15 cellular contexts compared by ENCODE assay signal in the genomic region with DNA sequence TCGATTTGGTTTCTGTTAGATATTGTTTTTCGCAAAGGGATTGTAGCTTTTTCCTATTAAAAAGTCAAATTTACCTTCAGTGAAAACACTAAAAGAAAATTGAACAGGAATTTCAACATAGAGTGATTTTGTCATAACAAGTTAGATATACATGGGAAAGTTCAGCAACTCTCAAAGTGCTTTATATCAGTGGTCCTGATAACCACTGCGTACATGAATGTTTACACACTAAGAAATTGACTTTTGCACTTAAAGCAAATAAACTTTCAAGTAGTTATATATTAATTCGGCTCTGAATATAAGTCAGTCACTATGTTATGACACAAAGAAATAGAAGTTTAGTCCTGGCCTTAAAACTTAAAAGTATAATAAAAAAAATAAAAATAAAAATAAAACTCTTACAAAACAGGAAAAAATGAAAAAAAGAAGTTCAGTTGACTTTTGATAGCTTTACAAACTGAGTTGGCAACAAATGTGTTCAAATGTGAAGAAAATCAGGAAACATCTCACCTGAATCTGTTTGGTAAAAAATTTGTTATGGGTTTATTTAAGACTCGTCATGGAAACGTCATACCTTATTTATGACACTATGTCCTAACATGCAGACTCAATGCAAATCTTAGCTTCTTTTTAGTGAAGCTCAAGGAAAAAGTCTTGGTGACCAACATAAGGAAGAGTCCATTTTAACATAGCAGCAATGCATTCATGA.
DNase-seq lines count a peak whose midpoint lies in the region; ATAC-seq and TF ChIP-seq lines count a peak whose summit lies in the region.
"Had no signal": no experiment of that assay in that cellular context is flagged by ENCODE, and none has a peak within 500 bp of the region (broad histone marks: within the 10 kb centered on the region; RNA-seq: fewer than 3 reads in every experiment).

No MANE protein-coding gene starts in this region.

- ATAC-seq in stimulated activated naive CD8-positive, alpha-beta T cell treated with anti-CD3 and anti-CD28 coated beads, Interleukin-15, amount 100 ng/mL, for 72 hours, result no peak
- no peak for ATAC-seq in stimulated activated naive CD8-positive, alpha-beta T cell treated with anti-CD3 and anti-CD28 coated beads, Interleukin-15, Interleukin-2, amounts not matched to agents 100 U/mL and 50 U/mL, for 24 hours
- ATAC-seq in mucosa of descending colon, result peak; percentile 66
- ATAC-seq: activated CD8-positive, alpha-beta memory T cell treated with anti-CD3 and anti-CD28 coated beads, Interleukin-2, amount 10 ng/mL, durations not matched to agents 7 days and 5 days; CD8-positive, alpha-beta T cell had no signal

- H3K4me1 ChIP-seq in fibroblast of lung (ENCODE audit: control insufficient read depth, extremely low read depth, insufficient read depth, low read length) (no peaks in the 10 kb centered on the region), mucosa of descending colon (ENCODE audit: low read depth) (peaks cover 19% of the 10 kb centered on the region)

- H3K4me3 Mint-ChIP-seq in stimulated activated naive CD8-positive, alpha-beta T cell treated with anti-CD3 and anti-CD28 coated beads, Interleukin-15, amount 100 ng/mL, for 72 hours, result no peak overlapping the region
- no peak overlapping the region for H3K4me3 Mint-ChIP-seq in type B pancreatic cell
- H3K4me3 Mint-ChIP-seq: activated CD8-positive, alpha-beta memory T cell treated with anti-CD3 and anti-CD28 coated beads, Interleukin-2, amount 10 ng/mL, durations not matched to agents 7 days and 5 days; CD8-positive, alpha-beta T cell; stimulated activated naive CD8-positive, alpha-beta T cell treated with anti-CD3 and anti-CD28 coated beads, Interleukin-15, Interleukin-2, amounts not matched to agents 100 ng/mL and 50 ng/mL, for 24 hours; T-helper 2 cell treated with Interferon-gamma antibody and Interleukin-4, amounts not matched to agents 5 μg/mL and 100 μg/mL, for 36 hours had no signal

- H4K20me1 ChIP-seq in fibroblast of lung (ENCODE audit: control insufficient read depth, extremely low read depth, insufficient read depth, low read length), result no peaks in the 10 kb centered on the region

- H3K9me3 ChIP-seq in fibroblast of lung (ENCODE audit: control insufficient read depth, insufficient read depth, low read depth, low read length), result no peaks in the 10 kb centered on the region
- H3K9me3 ChIP-seq in mucosa of descending colon, result no peaks in the 10 kb centered on the region

- H3K36me3 Mint-ChIP-seq in type B pancreatic cell, result no peaks in the 10 kb centered on the region
- H3K36me3 Mint-ChIP-seq: activated CD8-positive, alpha-beta memory T cell treated with anti-CD3 and anti-CD28 coated beads, Interleukin-2, amount 10 ng/mL, durations not matched to agents 7 days and 5 days; CD8-positive, alpha-beta T cell had no signal

- H3K4me1 Mint-ChIP-seq in stimulated activated naive CD8-positive, alpha-beta T cell treated with anti-CD3 and anti-CD28 coated beads, Interleukin-15, amount 100 ng/mL, for 72 hours, result no peaks in the 10 kb centered on the region
- H3K4me1 Mint-ChIP-seq in type B pancreatic cell (ENCODE audit: unreplicated experiment), result peaks cover 28% of the 10 kb centered on the region
- H3K4me1 Mint-ChIP-seq: activated CD8-positive, alpha-beta memory T cell treated with anti-CD3 and anti-CD28 coated beads, Interleukin-2, amount 10 ng/mL, durations not matched to agents 7 days and 5 days had no signal

- H3K9ac ChIP-seq in fibroblast of lung (ENCODE audit: insufficient read depth, low read length), result no peak overlapping the region

- H2AFZ ChIP-seq in fibroblast of lung (ENCODE audit: low read length), result no peak overlapping the region

- no peaks in the 10 kb centered on the region for H3K27me3 ChIP-seq in fibroblast of lung (ENCODE audit: control insufficient read depth, insufficient read depth, low read length)

- intact Hi-C loops in mucosa of descending colon (cut with DNase I, micrococcal nuclease), result loop anchor here in 1 of 2 donors (10.0 kb wide), 1 partner anchor 1218 kb away; no protein-coding TSS in a partner anchor

- H3K27ac Mint-ChIP-seq in stimulated activated naive CD8-positive, alpha-beta T cell treated with anti-CD3 and anti-CD28 coated beads, Interleukin-15, amount 100 ng/mL, for 72 hours, result peak overlapping the region; percentile 19 to 40
- peak overlapping the region; percentile 16 for H3K27ac Mint-ChIP-seq in type B pancreatic cell
- H3K27ac Mint-ChIP-seq: activated CD8-positive, alpha-beta memory T cell treated with anti-CD3 and anti-CD28 coated beads, Interleukin-2, amount 10 ng/mL, durations not matched to agents 7 days and 5 days; CD8-positive, alpha-beta T cell; T-helper 2 cell treated with Interferon-gamma antibody and Interleukin-4, amounts not matched to agents 5 μg/mL and 100 μg/mL, for 36 hours had no signal

- no peaks in the 10 kb centered on the region for H3K9me3 Mint-ChIP-seq in stimulated activated naive CD8-positive, alpha-beta T cell treated with anti-CD3 and anti-CD28 coated beads, Interleukin-15, amount 100 ng/mL, for 72 hours
- no peaks in the 10 kb centered on the region for H3K9me3 Mint-ChIP-seq in type B pancreatic cell
- H3K9me3 Mint-ChIP-seq: CD8-positive, alpha-beta T cell; stimulated activated naive CD8-positive, alpha-beta T cell treated with anti-CD3 and anti-CD28 coated beads, Interleukin-15, Interleukin-2, amounts not matched to agents 100 ng/mL and 50 ng/mL, for 24 hours; T-helper 2 cell treated with Interferon-gamma antibody and Interleukin-4, amounts not matched to agents 5 μg/mL and 100 μg/mL, for 36 hours had no signal

- TF ChIP-seq CTCF in fibroblast of lung (conservative IDR thresholded peaks at IDR 0.05 in 1 of 2, IDR thresholded peaks at IDR 0.05 in 1 of 2; ENCODE audit: low read depth in 1 of 2, low read length in 2 of 2), result no peak
- no peak for TF ChIP-seq CTCF in mucosa of descending colon (IDR thresholded peaks at IDR 0.05)
- no peak for TF ChIP-seq CTCF in type B pancreatic cell (conservative IDR thresholded peaks at IDR 0.05)

- no peaks in the 10 kb centered on the region for H3K79me2 ChIP-seq in fibroblast of lung (ENCODE audit: control insufficient read depth, insufficient read depth, low read length)

- DNase-seq in stimulated activated naive CD8-positive, alpha-beta T cell treated with anti-CD3 and anti-CD28 coated beads, Interleukin-15, amount 100 ng/mL, for 72 hours, result no peak
- DNase-seq in stimulated activated naive CD8-positive, alpha-beta T cell treated with anti-CD3 and anti-CD28 coated beads, Interleukin-15, Interleukin-2, amounts not matched to agents 100 U/mL and 50 U/mL, for 24 hours, result no peak
- DNase-seq in fibroblast of lung (ENCODE audit: low read depth in 2 of 2) (no peak), mucosa of descending colon (no peak), type B pancreatic cell (ENCODE audit: extremely low spot score, unreplicated experiment) (no peak), NCI-H146 (lab: John Stamatoyannopoulos, UW) (no peak)
- DNase-seq in stimulated activated naive CD4-positive, alpha-beta T cell (lab: John Stamatoyannopoulos, UW), result no peak
- no peak for DNase-seq in stimulated activated CD4-positive, alpha-beta T cell treated with anti-CD3 and anti-CD28 coated beads, Interleukin-4, amount 100 ng/mL, for 4 hours
- DNase-seq: activated CD4-positive, alpha-beta T cell treated with anti-CD3 and anti-CD28 coated beads for 1 hour; activated CD8-positive, alpha-beta memory T cell treated with anti-CD3 and anti-CD28 coated beads, Interleukin-2, amount 10 ng/mL, durations not matched to agents 7 days and 5 days; activated gamma-delta T cell; CD8-positive, alpha-beta T cell had no signal

- H3K27ac ChIP-seq in fibroblast of lung (ENCODE audit: insufficient read depth, low read length), result peak overlapping the region; percentile 19
- H3K27ac ChIP-seq: coronary artery had no signal

- H3K36me3 ChIP-seq in fibroblast of lung (ENCODE audit: control insufficient read depth, insufficient read depth, low read length), result no peaks in the 10 kb centered on the region
- H3K36me3 ChIP-seq in mucosa of descending colon (ENCODE audit: low read depth), result no peaks in the 10 kb centered on the region

- H3K4me3 ChIP-seq in fibroblast of lung (replicated peaks in 1 of 4; ENCODE audit: control extremely low read depth in 1 of 4, insufficient read depth in 1 of 4, low read depth in 3 of 4, low read length in 4 of 4), result no peak overlapping the region
- H3K4me3 ChIP-seq in mucosa of descending colon, result no peak overlapping the region
- H3K4me3 ChIP-seq: coronary artery had no signal

- H3K27me3 Mint-ChIP-seq in stimulated activated naive CD8-positive, alpha-beta T cell treated with anti-CD3 and anti-CD28 coated beads, Interleukin-15, amount 100 ng/mL, for 72 hours, result no peaks in the 10 kb centered on the region
- no peaks in the 10 kb centered on the region for H3K27me3 Mint-ChIP-seq in type B pancreatic cell
- H3K27me3 Mint-ChIP-seq: activated CD8-positive, alpha-beta memory T cell treated with anti-CD3 and anti-CD28 coated beads, Interleukin-2, amount 10 ng/mL, durations not matched to agents 7 days and 5 days; stimulated activated naive CD8-positive, alpha-beta T cell treated with anti-CD3 and anti-CD28 coated beads, Interleukin-15, Interleukin-2, amounts not matched to agents 100 ng/mL and 50 ng/mL, for 24 hours had no signal

- no peak overlapping the region for H3K4me2 ChIP-seq in fibroblast of lung (ENCODE audit: extremely low read depth, insufficient read depth, low read length)
